Comparison of ENCODE assay signal across 26 cellular contexts in genomic region chr1:196255762-196256161, GRCh38.
"Had no signal": no experiment of that assay in that cellular context is flagged by ENCODE, and none has a peak within 500 bp of the region (broad histone marks: within the 10 kb centered on the region; RNA-seq: fewer than 3 reads in every experiment).

No MANE protein-coding gene starts in this region.

- H3K27ac ChIP-seq: neutrophil, ovary, parathyroid adenoma, psoas muscle, right lobe of liver, sigmoid colon, stomach, thoracic aorta, thyroid gland, tibial nerve, upper lobe of left lung, vagina had no signal

- ATAC-seq: natural killer cell treated with Interleukin-12 subunit alpha and Interleukin-12 subunit beta and Interleukin-15 and Interleukin-18, amount 100 ng/mL, for 72 hours; psoas muscle; right cardiac atrium; right lobe of liver; stimulated activated effector memory CD8-positive, alpha-beta T cell treated with anti-CD3 and anti-CD28 coated beads, Interleukin-12 subunit alpha, Interleukin-12 subunit beta, amount 100 ng/mL, for 72 hours; stimulated activated naive B cell treated with anti-CD40 and anti-IgM and Interleukin-4, amounts not matched to agents 10 μg/mL and 1 μg/mL and 100 μg/mL, for 72 hours had no signal

- H3K27me3 ChIP-seq: neutrophil, ovary, right lobe of liver, sigmoid colon, stomach, thyroid gland, tibial nerve, upper lobe of left lung, vagina had no signal

- H3K9me3 ChIP-seq: neutrophil, ovary, psoas muscle, right lobe of liver, sigmoid colon, stomach, thoracic aorta, thyroid gland, tibial nerve, upper lobe of left lung, vagina had no signal

- DNase-seq: nephron progenitor cell; occipital lobe; ovary; posterior cingulate gyrus; psoas muscle; right cardiac atrium; right lobe of liver; sigmoid colon; small intestine; stimulated activated CD4-positive, alpha-beta T cell treated with anti-CD3 and anti-CD28 coated beads, Interleukin-15, amount 100 ng/mL, for 24 hours; stimulated activated CD4-positive, alpha-beta T cell treated with anti-CD3 and anti-CD28 coated beads, Interleukin-2, amount 100 ng/mL, for 24 hours; stimulated activated CD4-positive, alpha-beta T cell treated with anti-CD3 and anti-CD28 coated beads, Interleukin-2, amount 100 ng/mL, for 48 hours; stimulated activated CD4-positive, alpha-beta T cell treated with anti-CD3 and anti-CD28 coated beads, Interleukin-4, amount 100 ng/mL, for 24 hours; stimulated activated naive B cell treated with anti-CD40 and anti-IgM and Interleukin-4, amounts not matched to agents 10 μg/mL and 1 μg/mL and 100 μg/mL, for 72 hours; stimulated activated naive CD4-positive, alpha-beta T cell treated with Interleukin-2 at 50 U/mL for 16 hours; stomach; thyroid gland; trophoblast cell; upper lobe of left lung had no signal

- H3K79me2 ChIP-seq: parathyroid adenoma had no signal

- H3K4me1 ChIP-seq: parathyroid adenoma, psoas muscle, right lobe of liver, sigmoid colon, stomach, thyroid gland, tibial nerve, upper lobe of left lung, vagina had no signal

- H3K36me3 ChIP-seq: neutrophil, ovary, right lobe of liver, sigmoid colon, stomach, thoracic aorta, thyroid gland, tibial nerve, upper lobe of left lung, vagina had no signal

- H3K9ac ChIP-seq: parathyroid adenoma had no signal

- H3K4me3 ChIP-seq: ovary, psoas muscle, right lobe of liver, sigmoid colon, stomach, thoracic aorta, thyroid gland, tibial nerve, upper lobe of left lung, vagina had no signal

- H2AFZ ChIP-seq: parathyroid adenoma had no signal
